10 cellular contexts compared by ENCODE assay signal in the genomic region with DNA sequence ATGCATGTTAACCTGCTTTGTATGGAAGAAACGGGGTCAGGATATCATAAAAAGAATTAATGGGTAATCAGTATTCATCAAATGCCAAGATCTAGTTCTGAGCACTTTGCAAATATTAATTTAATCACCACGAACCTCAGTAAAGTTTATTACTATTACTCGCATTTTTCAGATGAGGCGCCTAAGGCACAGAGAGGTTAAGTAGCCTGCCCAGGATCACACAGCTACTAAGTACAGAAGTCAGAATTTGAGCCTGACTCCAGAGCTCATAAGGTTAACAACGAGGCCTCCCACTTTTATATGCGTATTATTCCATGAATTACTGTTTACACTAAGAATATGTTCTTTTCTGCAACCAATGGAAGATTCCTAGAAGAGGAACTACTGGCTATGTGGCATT.
DNase-seq lines count a peak whose midpoint lies in the region; ATAC-seq and TF ChIP-seq lines count a peak whose summit lies in the region.
"Had no signal": no experiment of that assay in that cellular context is flagged by ENCODE, and none has a peak within 500 bp of the region (broad histone marks: within the 10 kb centered on the region; RNA-seq: fewer than 3 reads in every experiment).

No MANE protein-coding gene starts in this region.

- no peak overlapping the region for H3K4me3 ChIP-seq in CD4-positive, CD25-positive, alpha-beta regulatory T cell (ENCODE audit: low read depth, low read length)
- peak overlapping the region; percentile 67 for H3K4me3 ChIP-seq in Karpas-422 (ENCODE audit: low read length)
- no peak overlapping the region for H3K4me3 ChIP-seq in colonic mucosa

- H3K4me1 Mint-ChIP-seq in CD4-positive, CD25-positive, alpha-beta regulatory T cell = peaks cover 5 to 55% (median 18%) of the 10 kb centered on the region in 4 donors
- H3K4me1 Mint-ChIP-seq in nephron = peaks cover 9% of the 10 kb centered on the region

- peak overlapping the region; percentile 80 to 88 (median 82) for H3K4me3 Mint-ChIP-seq in CD4-positive, CD25-positive, alpha-beta regulatory T cell
- H3K4me3 Mint-ChIP-seq in nephron = peak overlapping the region; percentile 72 to 85 (median 80)

- H3K9me2 ChIP-seq in Karpas-422 (replicated peaks; ENCODE audit: insufficient read depth, low read length) = no peaks in the 10 kb centered on the region

- H4K20me1 ChIP-seq in Karpas-422 (ENCODE audit: insufficient read depth, low read depth, low read length) = no peaks in the 10 kb centered on the region

- H2AFZ ChIP-seq in Karpas-422 (ENCODE audit: low read length) = no peak overlapping the region

- peak overlapping the region; percentile 73 to 94 (median 84) for H3K27ac Mint-ChIP-seq in CD4-positive, CD25-positive, alpha-beta regulatory T cell
- peak overlapping the region in 2 of 3 experiments; percentile 38 to 67 for H3K27ac Mint-ChIP-seq in nephron

- DNase-seq in CD4-positive, CD25-positive, alpha-beta regulatory T cell = no peak
- DNase-seq in Karpas-422 (no peak), colonic mucosa (no peak), kidney tubule cell (ENCODE audit: low spot score) (no peak), hepatic stellate cell (ENCODE audit: low spot score) (no peak)
- DNase-seq: activated CD8-positive, alpha-beta memory T cell treated with anti-CD3 and anti-CD28 coated beads, Interleukin-2, amount 50 U/mL, for 4 hours; mesendoderm had no signal

- no peaks in the 10 kb centered on the region for H3K27me3 ChIP-seq in CD4-positive, CD25-positive, alpha-beta regulatory T cell (ENCODE audit: control insufficient read depth, insufficient read depth, low read length)
- H3K27me3 ChIP-seq in Karpas-422 (ENCODE audit: low read length) = no peaks in the 10 kb centered on the region
- no peaks in the 10 kb centered on the region for H3K27me3 ChIP-seq in colonic mucosa

- ATAC-seq in CD4-positive, CD25-positive, alpha-beta regulatory T cell (ENCODE audit: low read depth in 2 of 2) = no peak
- no peak for ATAC-seq in HG03025 (IDR thresholded peaks at IDR 0.05; ENCODE audit: low FRiP score, unreplicated experiment)
- ATAC-seq in GM21360 (IDR thresholded peaks at IDR 0.05; ENCODE audit: unreplicated experiment) = no peak

- H3K9ac ChIP-seq in Karpas-422 (ENCODE audit: low read length) (peak overlapping the region; percentile 82), colonic mucosa (ENCODE audit: low read depth in 2 of 2, low read length in 2 of 2) (peak overlapping the region in 1 of 2 donors; percentile 88)

- H3K36me3 ChIP-seq in CD4-positive, CD25-positive, alpha-beta regulatory T cell (ENCODE audit: control insufficient read depth, insufficient read depth, low read length) = no peaks in the 10 kb centered on the region
- H3K36me3 ChIP-seq in Karpas-422 (ENCODE audit: insufficient read depth, low read length) = no peaks in the 10 kb centered on the region
- no peaks in the 10 kb centered on the region for H3K36me3 ChIP-seq in colonic mucosa

- H3K27me3 Mint-ChIP-seq in CD4-positive, CD25-positive, alpha-beta regulatory T cell = peaks cover 4% of the 10 kb centered on the region
- H3K27me3 Mint-ChIP-seq in nephron (ENCODE audit: low read depth) = peaks cover 12% of the 10 kb centered on the region

- H3K36me3 Mint-ChIP-seq in CD4-positive, CD25-positive, alpha-beta regulatory T cell = no peaks in the 10 kb centered on the region
- H3K36me3 Mint-ChIP-seq in nephron (ENCODE audit: low read depth) = no peaks in the 10 kb centered on the region

- TF ChIP-seq CTCF in colonic mucosa (IDR thresholded peaks at IDR 0.05) = no peak
- no peak for TF ChIP-seq CTCF in nephron (IDR thresholded peaks at IDR 0.05; ENCODE audit: unreplicated experiment in 3 of 3)

- H3K79me2 ChIP-seq in Karpas-422 (ENCODE audit: low read length) = no peaks in the 10 kb centered on the region

- H3K27ac ChIP-seq in CD4-positive, CD25-positive, alpha-beta regulatory T cell (ENCODE audit: insufficient read depth, low read length, poor library complexity, severe bottlenecking) = peak overlapping the region; percentile 74
- H3K27ac ChIP-seq in Karpas-422 (ENCODE audit: low read length) = peak overlapping the region; percentile 92
- peak overlapping the region; percentile 94 for H3K27ac ChIP-seq in colonic mucosa

- peaks cover 24% of the 10 kb centered on the region for H3K4me1 ChIP-seq in CD4-positive, CD25-positive, alpha-beta regulatory T cell (ENCODE audit: control insufficient read depth, insufficient read depth, low read length, poor library complexity, severe bottlenecking)
- H3K4me1 ChIP-seq in Karpas-422 (ENCODE audit: low read length) (peaks cover 41% of the 10 kb centered on the region), colonic mucosa (peaks cover 11% of the 10 kb centered on the region)

- H3K4me2 ChIP-seq in Karpas-422 (ENCODE audit: low read depth, low read length, poor library complexity, severe bottlenecking) = peak overlapping the region; percentile 86

- no peaks in the 10 kb centered on the region for H3K9me3 ChIP-seq in CD4-positive, CD25-positive, alpha-beta regulatory T cell (ENCODE audit: control insufficient read depth in 2 of 2, low read length in 2 of 2)
- H3K9me3 ChIP-seq in Karpas-422 (ENCODE audit: low read length) (no peaks in the 10 kb centered on the region), colonic mucosa (no peaks in the 10 kb centered on the region)

- intact Hi-C loops in colonic mucosa (cut with DNase I) = loop anchor here (5.0 to 10.0 kb wide), 3 partner anchors 105 to 218 kb away; no protein-coding TSS in a partner anchor

- no peaks in the 10 kb centered on the region for H3K9me3 Mint-ChIP-seq in CD4-positive, CD25-positive, alpha-beta regulatory T cell
- no peaks in the 10 kb centered on the region for H3K9me3 Mint-ChIP-seq in nephron
